10 cellular contexts compared by ENCODE assay signal in genomic region chr7:33054261-33054964, GRCh38. TPM values are rescaled to one million over a fixed set of nuclear protein-coding genes. Genes with fewer than 3 reads are reported as not detected.
DNase-seq lines count a peak whose midpoint lies in the region; ATAC-seq and TF ChIP-seq lines count a peak whose summit lies in the region.
"Had no signal": no experiment of that assay in that cellular context is flagged by ENCODE, and none has a peak within 500 bp of the region (broad histone marks: within the 10 kb centered on the region; RNA-seq: fewer than 3 reads in every experiment).

No MANE protein-coding gene starts in this region.

- H3K9me2 ChIP-seq in PC-3 (replicated peaks; ENCODE audit: low read length) = no peaks in the 10 kb centered on the region

- H3K27me3 Mint-ChIP-seq in MCF 10A (ENCODE audit: insufficient read depth, unreplicated experiment) (no peaks in the 10 kb centered on the region), nephron progenitor cell (ENCODE audit: low read depth, poor library complexity) (peaks cover 3% of the 10 kb centered on the region)

- DNase-seq in MCF 10A (ENCODE audit: unreplicated experiment) (peak; percentile 13), breast epithelium (ENCODE audit: low spot score in 2 of 2) (no peak), PC-3 (peak; percentile 36), SW480 (ENCODE audit: low spot score) (no peak), nephron progenitor cell (no peak)
- DNase-seq in central memory CD4-positive, alpha-beta T cell = peak; percentile 13
- DNase-seq in activated effector memory CD4-positive, alpha-beta T cell treated with anti-CD3 and anti-CD28 coated beads, Interleukin-2, amount 50 U/mL, for 16 hours = no peak
- DNase-seq: NCI-H2081, pancreas had no signal

- H3K79me2 ChIP-seq in PC-3 (ENCODE audit: low read length) = peaks cover 95% of the 10 kb centered on the region

- H3K36me3 ChIP-seq in breast epithelium (no peaks in the 10 kb centered on the region), PC-3 (ENCODE audit: low read depth, low read length) (no peaks in the 10 kb centered on the region)
- H3K36me3 ChIP-seq: pancreas had no signal

- no peak overlapping the region for H3K4me2 ChIP-seq in PC-3 (ENCODE audit: low read length)

- H3F3A ChIP-seq in PC-3 (ENCODE audit: low read length, unreplicated experiment) = no peaks in the 10 kb centered on the region

- H3K4me1 Mint-ChIP-seq in MCF 10A (ENCODE audit: insufficient read depth, unreplicated experiment) (peaks cover 14% of the 10 kb centered on the region), nephron progenitor cell (peaks cover 11% of the 10 kb centered on the region)

- no peak overlapping the region for H3K9ac ChIP-seq in PC-3 (ENCODE audit: low read length)

- BruUV-seq in MCF 10A (replicated peaks; lab: Mats Ljungman, UMichigan) (no TSS peak), PC-3 (replicated peaks; lab: Mats Ljungman, UMichigan) (no TSS peak)

- peaks cover 0 to 3% of the 10 kb centered on the region in 2 donors for H3K4me1 ChIP-seq in breast epithelium
- peaks cover 12% of the 10 kb centered on the region for H3K4me1 ChIP-seq in PC-3 (ENCODE audit: insufficient read depth, low read length)

- peaks cover 21% of the 10 kb centered on the region for H4K20me1 ChIP-seq in PC-3 (ENCODE audit: low read length)

- H3K27ac ChIP-seq in breast epithelium = no peak overlapping the region
- no peak overlapping the region for H3K27ac ChIP-seq in PC-3 (ENCODE audit: low read length)

- no peak overlapping the region for H3K27ac Mint-ChIP-seq in MCF 10A (ENCODE audit: low read depth, unreplicated experiment)
- no peak overlapping the region for H3K27ac Mint-ChIP-seq in nephron progenitor cell

- TF ChIP-seq POLR2A in breast epithelium (IDR thresholded peaks at IDR 0.05) = no peak

- intact Hi-C loops in MCF 10A (cut with micrococcal nuclease) (loop anchor here (5.0 kb wide), 1 partner anchor 362 kb away; no protein-coding TSS in a partner anchor), breast epithelium (cut with DNase I; ENCODE audit: low total_unique reads) (no loop called here), PC-3 (cut with micrococcal nuclease) (loop anchor here (5.0 kb wide), 1 partner anchor 362 kb away; no protein-coding TSS in a partner anchor)

- CTCF ChIA-PET in MCF 10A (lab: Yijun Ruan, JAX) = interaction anchor here (0.7 to 2.2 kb wide), 8 partner anchors 10 to 90 kb away, joined by 3 to 12 read pairs (median 4); partner anchors contain the start of gene RP9
- CTCF ChIA-PET in PC-3 (lab: Charles Lee) = interaction anchor here (0.6 kb wide), 1 partner anchor 787 kb away, joined by 6 read pairs; no protein-coding TSS in a partner anchor

- peak; percentile 62 for ATAC-seq in PC-3
- no peak for ATAC-seq in HG02938 (IDR thresholded peaks at IDR 0.05; ENCODE audit: unreplicated experiment)
- ATAC-seq: pancreas had no signal

- POLR2A ChIA-PET in MCF 10A (lab: Yijun Ruan, JAX) = interaction anchor here (1.0 to 4.5 kb wide), 7 partner anchors 8 to 164 kb away, joined by 3 to 28 read pairs (median 7); partner anchors contain the start of genes FKBP9, KBTBD2 and NT5C3A
- POLR2A ChIA-PET in PC-3 (lab: Charles Lee; ENCODE audit: unreplicated experiment) = no interaction called here

- H3K4me3 Mint-ChIP-seq in MCF 10A (ENCODE audit: unreplicated experiment) (no peak overlapping the region), nephron progenitor cell (no peak overlapping the region)

- no peaks in the 10 kb centered on the region for H3K27me3 ChIP-seq in breast epithelium
- H3K27me3 ChIP-seq in PC-3 (ENCODE audit: low read length) = no peaks in the 10 kb centered on the region
- H3K27me3 ChIP-seq: pancreas had no signal

- H3K9me3 ChIP-seq in breast epithelium (no peaks in the 10 kb centered on the region), PC-3 (ENCODE audit: low read length) (no peaks in the 10 kb centered on the region)
- H3K9me3 ChIP-seq: pancreas had no signal

- no peak for TF ChIP-seq CTCF in MCF 10A (IDR thresholded peaks at IDR 0.05; ENCODE audit: unreplicated experiment)
- no peak for TF ChIP-seq CTCF in breast epithelium (IDR thresholded peaks at IDR 0.05)
- TF ChIP-seq CTCF in PC-3 (conservative IDR thresholded peaks at IDR 0.05; ENCODE audit: low read depth, low read length) = no peak
- no peak for TF ChIP-seq CTCF in nephron progenitor cell (IDR thresholded peaks at IDR 0.05)

- no peak overlapping the region for H2AFZ ChIP-seq in PC-3 (ENCODE audit: low read length)

- peaks cover 7% of the 10 kb centered on the region for H3K9me3 Mint-ChIP-seq in MCF 10A (ENCODE audit: unreplicated experiment)
- peaks cover 9% of the 10 kb centered on the region for H3K9me3 Mint-ChIP-seq in nephron progenitor cell

- peaks cover 12% of the 10 kb centered on the region for H3K36me3 Mint-ChIP-seq in MCF 10A (ENCODE audit: insufficient read depth, unreplicated experiment)
- H3K36me3 Mint-ChIP-seq in nephron progenitor cell (ENCODE audit: low read depth) = peaks cover 47% of the 10 kb centered on the region

- H3K4me3 ChIP-seq in breast epithelium = no peak overlapping the region
- H3K4me3 ChIP-seq in PC-3 (ENCODE audit: low read length) = no peak overlapping the region
- H3K4me3 ChIP-seq: pancreas had no signal

RNA-seq across cellular contexts. Expression of gene NT5C3A, which starts 8.2 kb away (rescaled TPM):
- total RNA-seq in MCF 10A (2022) (35.4 and 49.5 TPM in 2 replicates), breast epithelium (10 to 100 TPM; 22.2 to 42.3 (median 27.5) TPM), PC-3 (2014; rRNA removed) (34.3 and 35.0 TPM in 2 replicates)

RNA-seq across cellular contexts. Expression of gene RP9, which starts 54.8 kb away (rescaled TPM):
- total RNA-seq in MCF 10A (2022) (29.1 and 32.1 TPM in 2 replicates), breast epithelium (10 to 100 TPM in 2 of 3 donors, 1 to 10 TPM in 1; 8.5 to 17.0 (median 13.4) TPM), PC-3 (2014; rRNA removed) (24.6 and 33.9 TPM in 2 replicates)

Comparison
In these comparisons a context has a peak if more than half of its experiments do, and no peak if none do; other contexts are left out.
1. DNase-seq: peak in MCF 10A (single experiment), PC-3 (single experiment) and central memory CD4-positive, alpha-beta T cell (single experiment); none in breast epithelium (0 of 2), activated effector memory CD4-positive, alpha-beta T cell treated with anti-CD3 and anti-CD28 coated beads, Interleukin-2, amount 50 U/mL, for 16 hours (single experiment), SW480 (single experiment) and nephron progenitor cell (single experiment).